1 cellular context compared by ENCODE assay signal in the genomic region with DNA sequence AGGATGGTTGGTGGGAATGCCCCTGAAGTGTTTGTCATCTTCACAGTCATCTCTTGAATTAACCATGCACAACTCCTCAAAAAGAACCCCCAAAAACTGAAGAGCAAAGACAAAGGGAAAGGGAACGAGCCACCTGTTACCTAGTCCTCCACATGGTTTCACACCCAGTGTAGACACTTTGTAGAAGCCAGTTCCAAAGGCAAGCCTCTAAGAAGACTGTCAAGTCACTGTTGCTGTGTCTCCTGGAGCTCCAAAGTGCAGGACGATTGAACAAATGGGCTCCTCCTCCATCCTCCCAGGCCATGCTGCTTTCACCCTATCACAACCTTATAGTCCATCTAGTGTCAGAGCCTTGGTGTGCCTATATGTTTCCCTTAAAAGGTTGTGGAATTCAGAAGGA.
TF ChIP-seq lines count a peak whose summit lies in the region.

No MANE protein-coding gene starts in this region.

TF ChIP-seq in K562, 482 proteins besides CTCF, POLR2A, EP300 and RAD21 (continued from another document and continues in another):
- TF ChIP-seq, protein P1, sequence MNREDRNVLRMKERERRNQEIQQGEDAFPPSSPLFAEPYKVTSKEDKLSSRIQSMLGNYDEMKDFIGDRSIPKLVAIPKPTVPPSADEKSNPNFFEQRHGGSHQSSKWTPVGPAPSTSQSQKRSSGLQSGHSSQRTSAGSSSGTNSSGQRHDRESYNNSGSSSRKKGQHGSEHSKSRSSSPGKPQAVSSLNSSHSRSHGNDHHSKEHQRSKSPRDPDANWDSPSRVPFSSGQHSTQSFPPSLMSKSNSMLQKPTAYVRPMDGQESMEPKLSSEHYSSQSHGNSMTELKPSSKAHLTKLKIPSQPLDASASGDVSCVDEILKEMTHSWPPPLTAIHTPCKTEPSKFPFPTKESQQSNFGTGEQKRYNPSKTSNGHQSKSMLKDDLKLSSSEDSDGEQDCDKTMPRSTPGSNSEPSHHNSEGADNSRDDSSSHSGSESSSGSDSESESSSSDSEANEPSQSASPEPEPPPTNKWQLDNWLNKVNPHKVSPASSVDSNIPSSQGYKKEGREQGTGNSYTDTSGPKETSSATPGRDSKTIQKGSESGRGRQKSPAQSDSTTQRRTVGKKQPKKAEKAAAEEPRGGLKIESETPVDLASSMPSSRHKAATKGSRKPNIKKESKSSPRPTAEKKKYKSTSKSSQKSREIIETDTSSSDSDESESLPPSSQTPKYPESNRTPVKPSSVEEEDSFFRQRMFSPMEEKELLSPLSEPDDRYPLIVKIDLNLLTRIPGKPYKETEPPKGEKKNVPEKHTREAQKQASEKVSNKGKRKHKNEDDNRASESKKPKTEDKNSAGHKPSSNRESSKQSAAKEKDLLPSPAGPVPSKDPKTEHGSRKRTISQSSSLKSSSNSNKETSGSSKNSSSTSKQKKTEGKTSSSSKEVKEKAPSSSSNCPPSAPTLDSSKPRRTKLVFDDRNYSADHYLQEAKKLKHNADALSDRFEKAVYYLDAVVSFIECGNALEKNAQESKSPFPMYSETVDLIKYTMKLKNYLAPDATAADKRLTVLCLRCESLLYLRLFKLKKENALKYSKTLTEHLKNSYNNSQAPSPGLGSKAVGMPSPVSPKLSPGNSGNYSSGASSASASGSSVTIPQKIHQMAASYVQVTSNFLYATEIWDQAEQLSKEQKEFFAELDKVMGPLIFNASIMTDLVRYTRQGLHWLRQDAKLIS (CRISPR knock-in tag; IDR thresholded peaks at IDR 0.05) = no peak
- TF ChIP-seq, protein P2, sequence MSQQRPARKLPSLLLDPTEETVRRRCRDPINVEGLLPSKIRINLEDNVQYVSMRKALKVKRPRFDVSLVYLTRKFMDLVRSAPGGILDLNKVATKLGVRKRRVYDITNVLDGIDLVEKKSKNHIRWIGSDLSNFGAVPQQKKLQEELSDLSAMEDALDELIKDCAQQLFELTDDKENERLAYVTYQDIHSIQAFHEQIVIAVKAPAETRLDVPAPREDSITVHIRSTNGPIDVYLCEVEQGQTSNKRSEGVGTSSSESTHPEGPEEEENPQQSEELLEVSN (IDR thresholded peaks at IDR 0.05; ENCODE audit: borderline replicate concordance in 1 of 2, extremely low read depth in 1 of 2, insufficient read depth in 1 of 2, insufficient read length in 1 of 2, low read depth in 1 of 2, low read length in 1 of 2, poor library complexity in 1 of 2, severe bottlenecking in 1 of 2) = peak in 1 of 2 experiments; percentile 32
- TF ChIP-seq MTA1 (IDR thresholded peaks at IDR 0.05; ENCODE audit: borderline replicate concordance) = no peak
- TF ChIP-seq, protein P3, sequence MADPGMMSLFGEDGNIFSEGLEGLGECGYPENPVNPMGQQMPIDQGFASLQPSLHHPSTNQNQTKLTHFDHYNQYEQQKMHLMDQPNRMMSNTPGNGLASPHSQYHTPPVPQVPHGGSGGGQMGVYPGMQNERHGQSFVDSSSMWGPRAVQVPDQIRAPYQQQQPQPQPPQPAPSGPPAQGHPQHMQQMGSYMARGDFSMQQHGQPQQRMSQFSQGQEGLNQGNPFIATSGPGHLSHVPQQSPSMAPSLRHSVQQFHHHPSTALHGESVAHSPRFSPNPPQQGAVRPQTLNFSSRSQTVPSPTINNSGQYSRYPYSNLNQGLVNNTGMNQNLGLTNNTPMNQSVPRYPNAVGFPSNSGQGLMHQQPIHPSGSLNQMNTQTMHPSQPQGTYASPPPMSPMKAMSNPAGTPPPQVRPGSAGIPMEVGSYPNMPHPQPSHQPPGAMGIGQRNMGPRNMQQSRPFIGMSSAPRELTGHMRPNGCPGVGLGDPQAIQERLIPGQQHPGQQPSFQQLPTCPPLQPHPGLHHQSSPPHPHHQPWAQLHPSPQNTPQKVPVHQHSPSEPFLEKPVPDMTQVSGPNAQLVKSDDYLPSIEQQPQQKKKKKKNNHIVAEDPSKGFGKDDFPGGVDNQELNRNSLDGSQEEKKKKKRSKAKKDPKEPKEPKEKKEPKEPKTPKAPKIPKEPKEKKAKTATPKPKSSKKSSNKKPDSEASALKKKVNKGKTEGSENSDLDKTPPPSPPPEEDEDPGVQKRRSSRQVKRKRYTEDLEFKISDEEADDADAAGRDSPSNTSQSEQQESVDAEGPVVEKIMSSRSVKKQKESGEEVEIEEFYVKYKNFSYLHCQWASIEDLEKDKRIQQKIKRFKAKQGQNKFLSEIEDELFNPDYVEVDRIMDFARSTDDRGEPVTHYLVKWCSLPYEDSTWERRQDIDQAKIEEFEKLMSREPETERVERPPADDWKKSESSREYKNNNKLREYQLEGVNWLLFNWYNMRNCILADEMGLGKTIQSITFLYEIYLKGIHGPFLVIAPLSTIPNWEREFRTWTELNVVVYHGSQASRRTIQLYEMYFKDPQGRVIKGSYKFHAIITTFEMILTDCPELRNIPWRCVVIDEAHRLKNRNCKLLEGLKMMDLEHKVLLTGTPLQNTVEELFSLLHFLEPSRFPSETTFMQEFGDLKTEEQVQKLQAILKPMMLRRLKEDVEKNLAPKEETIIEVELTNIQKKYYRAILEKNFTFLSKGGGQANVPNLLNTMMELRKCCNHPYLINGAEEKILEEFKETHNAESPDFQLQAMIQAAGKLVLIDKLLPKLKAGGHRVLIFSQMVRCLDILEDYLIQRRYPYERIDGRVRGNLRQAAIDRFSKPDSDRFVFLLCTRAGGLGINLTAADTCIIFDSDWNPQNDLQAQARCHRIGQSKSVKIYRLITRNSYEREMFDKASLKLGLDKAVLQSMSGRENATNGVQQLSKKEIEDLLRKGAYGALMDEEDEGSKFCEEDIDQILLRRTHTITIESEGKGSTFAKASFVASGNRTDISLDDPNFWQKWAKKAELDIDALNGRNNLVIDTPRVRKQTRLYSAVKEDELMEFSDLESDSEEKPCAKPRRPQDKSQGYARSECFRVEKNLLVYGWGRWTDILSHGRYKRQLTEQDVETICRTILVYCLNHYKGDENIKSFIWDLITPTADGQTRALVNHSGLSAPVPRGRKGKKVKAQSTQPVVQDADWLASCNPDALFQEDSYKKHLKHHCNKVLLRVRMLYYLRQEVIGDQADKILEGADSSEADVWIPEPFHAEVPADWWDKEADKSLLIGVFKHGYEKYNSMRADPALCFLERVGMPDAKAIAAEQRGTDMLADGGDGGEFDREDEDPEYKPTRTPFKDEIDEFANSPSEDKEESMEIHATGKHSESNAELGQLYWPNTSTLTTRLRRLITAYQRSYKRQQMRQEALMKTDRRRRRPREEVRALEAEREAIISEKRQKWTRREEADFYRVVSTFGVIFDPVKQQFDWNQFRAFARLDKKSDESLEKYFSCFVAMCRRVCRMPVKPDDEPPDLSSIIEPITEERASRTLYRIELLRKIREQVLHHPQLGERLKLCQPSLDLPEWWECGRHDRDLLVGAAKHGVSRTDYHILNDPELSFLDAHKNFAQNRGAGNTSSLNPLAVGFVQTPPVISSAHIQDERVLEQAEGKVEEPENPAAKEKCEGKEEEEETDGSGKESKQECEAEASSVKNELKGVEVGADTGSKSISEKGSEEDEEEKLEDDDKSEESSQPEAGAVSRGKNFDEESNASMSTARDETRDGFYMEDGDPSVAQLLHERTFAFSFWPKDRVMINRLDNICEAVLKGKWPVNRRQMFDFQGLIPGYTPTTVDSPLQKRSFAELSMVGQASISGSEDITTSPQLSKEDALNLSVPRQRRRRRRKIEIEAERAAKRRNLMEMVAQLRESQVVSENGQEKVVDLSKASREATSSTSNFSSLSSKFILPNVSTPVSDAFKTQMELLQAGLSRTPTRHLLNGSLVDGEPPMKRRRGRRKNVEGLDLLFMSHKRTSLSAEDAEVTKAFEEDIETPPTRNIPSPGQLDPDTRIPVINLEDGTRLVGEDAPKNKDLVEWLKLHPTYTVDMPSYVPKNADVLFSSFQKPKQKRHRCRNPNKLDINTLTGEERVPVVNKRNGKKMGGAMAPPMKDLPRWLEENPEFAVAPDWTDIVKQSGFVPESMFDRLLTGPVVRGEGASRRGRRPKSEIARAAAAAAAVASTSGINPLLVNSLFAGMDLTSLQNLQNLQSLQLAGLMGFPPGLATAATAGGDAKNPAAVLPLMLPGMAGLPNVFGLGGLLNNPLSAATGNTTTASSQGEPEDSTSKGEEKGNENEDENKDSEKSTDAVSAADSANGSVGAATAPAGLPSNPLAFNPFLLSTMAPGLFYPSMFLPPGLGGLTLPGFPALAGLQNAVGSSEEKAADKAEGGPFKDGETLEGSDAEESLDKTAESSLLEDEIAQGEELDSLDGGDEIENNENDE (IDR thresholded peaks at IDR 0.05; ENCODE audit: low read depth, low read length) = no peak
- TF ChIP-seq, protein P4, sequence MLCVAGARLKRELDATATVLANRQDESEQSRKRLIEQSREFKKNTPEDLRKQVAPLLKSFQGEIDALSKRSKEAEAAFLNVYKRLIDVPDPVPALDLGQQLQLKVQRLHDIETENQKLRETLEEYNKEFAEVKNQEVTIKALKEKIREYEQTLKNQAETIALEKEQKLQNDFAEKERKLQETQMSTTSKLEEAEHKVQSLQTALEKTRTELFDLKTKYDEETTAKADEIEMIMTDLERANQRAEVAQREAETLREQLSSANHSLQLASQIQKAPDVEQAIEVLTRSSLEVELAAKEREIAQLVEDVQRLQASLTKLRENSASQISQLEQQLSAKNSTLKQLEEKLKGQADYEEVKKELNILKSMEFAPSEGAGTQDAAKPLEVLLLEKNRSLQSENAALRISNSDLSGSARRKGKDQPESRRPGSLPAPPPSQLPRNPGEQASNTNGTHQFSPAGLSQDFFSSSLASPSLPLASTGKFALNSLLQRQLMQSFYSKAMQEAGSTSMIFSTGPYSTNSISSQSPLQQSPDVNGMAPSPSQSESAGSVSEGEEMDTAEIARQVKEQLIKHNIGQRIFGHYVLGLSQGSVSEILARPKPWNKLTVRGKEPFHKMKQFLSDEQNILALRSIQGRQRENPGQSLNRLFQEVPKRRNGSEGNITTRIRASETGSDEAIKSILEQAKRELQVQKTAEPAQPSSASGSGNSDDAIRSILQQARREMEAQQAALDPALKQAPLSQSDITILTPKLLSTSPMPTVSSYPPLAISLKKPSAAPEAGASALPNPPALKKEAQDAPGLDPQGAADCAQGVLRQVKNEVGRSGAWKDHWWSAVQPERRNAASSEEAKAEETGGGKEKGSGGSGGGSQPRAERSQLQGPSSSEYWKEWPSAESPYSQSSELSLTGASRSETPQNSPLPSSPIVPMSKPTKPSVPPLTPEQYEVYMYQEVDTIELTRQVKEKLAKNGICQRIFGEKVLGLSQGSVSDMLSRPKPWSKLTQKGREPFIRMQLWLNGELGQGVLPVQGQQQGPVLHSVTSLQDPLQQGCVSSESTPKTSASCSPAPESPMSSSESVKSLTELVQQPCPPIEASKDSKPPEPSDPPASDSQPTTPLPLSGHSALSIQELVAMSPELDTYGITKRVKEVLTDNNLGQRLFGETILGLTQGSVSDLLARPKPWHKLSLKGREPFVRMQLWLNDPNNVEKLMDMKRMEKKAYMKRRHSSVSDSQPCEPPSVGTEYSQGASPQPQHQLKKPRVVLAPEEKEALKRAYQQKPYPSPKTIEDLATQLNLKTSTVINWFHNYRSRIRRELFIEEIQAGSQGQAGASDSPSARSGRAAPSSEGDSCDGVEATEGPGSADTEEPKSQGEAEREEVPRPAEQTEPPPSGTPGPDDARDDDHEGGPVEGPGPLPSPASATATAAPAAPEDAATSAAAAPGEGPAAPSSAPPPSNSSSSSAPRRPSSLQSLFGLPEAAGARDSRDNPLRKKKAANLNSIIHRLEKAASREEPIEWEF (CRISPR knock-in tag; IDR thresholded peaks at IDR 0.05) = 0 out of 2 replicates have a peak, but pooled peaks have one; percentile 61
- TF ChIP-seq ZNF583 (CRISPR knock-in tag; IDR thresholded peaks at IDR 0.05) = no peak
- no peak for TF ChIP-seq CCAR2 (IDR thresholded peaks at IDR 0.05; ENCODE audit: low read depth, low read length)
- TF ChIP-seq, protein P5, sequence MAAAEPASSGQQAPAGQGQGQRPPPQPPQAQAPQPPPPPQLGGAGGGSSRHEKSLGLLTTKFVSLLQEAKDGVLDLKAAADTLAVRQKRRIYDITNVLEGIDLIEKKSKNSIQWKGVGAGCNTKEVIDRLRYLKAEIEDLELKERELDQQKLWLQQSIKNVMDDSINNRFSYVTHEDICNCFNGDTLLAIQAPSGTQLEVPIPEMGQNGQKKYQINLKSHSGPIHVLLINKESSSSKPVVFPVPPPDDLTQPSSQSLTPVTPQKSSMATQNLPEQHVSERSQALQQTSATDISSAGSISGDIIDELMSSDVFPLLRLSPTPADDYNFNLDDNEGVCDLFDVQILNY (CRISPR knock-in tag; IDR thresholded peaks at IDR 0.05) = no peak
- no peak for TF ChIP-seq KLF1 (tag; IDR thresholded peaks at IDR 0.05)
- TF ChIP-seq, protein P6, sequence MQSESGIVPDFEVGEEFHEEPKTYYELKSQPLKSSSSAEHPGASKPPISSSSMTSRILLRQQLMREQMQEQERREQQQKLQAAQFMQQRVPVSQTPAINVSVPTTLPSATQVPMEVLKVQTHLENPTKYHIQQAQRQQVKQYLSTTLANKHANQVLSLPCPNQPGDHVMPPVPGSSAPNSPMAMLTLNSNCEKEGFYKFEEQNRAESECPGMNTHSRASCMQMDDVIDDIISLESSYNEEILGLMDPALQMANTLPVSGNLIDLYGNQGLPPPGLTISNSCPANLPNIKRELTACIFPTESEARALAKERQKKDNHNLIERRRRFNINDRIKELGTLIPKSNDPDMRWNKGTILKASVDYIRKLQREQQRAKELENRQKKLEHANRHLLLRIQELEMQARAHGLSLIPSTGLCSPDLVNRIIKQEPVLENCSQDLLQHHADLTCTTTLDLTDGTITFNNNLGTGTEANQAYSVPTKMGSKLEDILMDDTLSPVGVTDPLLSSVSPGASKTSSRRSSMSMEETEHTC (IDR thresholded peaks at IDR 0.05) = no peak
- TF ChIP-seq HSF4 (CRISPR knock-in tag; IDR thresholded peaks at IDR 0.05; ENCODE audit: borderline replicate concordance) = no peak
- no peak for TF ChIP-seq FOXJ2 (tag; IDR thresholded peaks at IDR 0.05)
- TF ChIP-seq, protein P7, sequence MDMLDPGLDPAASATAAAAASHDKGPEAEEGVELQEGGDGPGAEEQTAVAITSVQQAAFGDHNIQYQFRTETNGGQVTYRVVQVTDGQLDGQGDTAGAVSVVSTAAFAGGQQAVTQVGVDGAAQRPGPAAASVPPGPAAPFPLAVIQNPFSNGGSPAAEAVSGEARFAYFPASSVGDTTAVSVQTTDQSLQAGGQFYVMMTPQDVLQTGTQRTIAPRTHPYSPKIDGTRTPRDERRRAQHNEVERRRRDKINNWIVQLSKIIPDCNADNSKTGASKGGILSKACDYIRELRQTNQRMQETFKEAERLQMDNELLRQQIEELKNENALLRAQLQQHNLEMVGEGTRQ (CRISPR knock-in tag; IDR thresholded peaks at IDR 0.05) = no peak
- peak; percentile 50; the same call in 1 of the 2 replicates for TF ChIP-seq NCOR1 (IDR thresholded peaks at IDR 0.05)
